Comparison of ENCODE assay signal across 7 cellular contexts in the genomic region with DNA sequence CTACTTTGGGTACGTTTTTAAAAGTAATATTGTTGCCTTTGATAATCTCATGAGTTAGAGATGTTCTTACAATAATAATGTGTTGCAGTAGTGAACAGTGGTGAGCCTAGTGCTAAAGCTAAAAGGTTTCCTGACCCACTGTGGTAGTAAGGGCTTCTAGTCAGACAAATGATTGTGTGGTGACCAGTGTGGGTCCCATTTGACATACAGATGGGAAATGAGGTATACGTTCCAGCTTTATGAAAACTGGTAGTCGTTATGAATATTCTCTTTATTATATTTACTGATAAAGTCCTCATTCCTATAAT. TPM values are rescaled to one million over a fixed set of nuclear protein-coding genes. Genes with fewer than 3 reads are reported as not detected.
DNase-seq lines count a peak whose midpoint lies in the region; ATAC-seq and TF ChIP-seq lines count a peak whose summit lies in the region.

No MANE protein-coding gene starts in this region.

- H2BK5ac ChIP-seq in H9 (ENCODE audit: insufficient read length, low read length): no peak overlapping the region

- H2BK12ac ChIP-seq in H9 (ENCODE audit: insufficient read length, low read depth, low read length): no peak overlapping the region

- H3K14ac ChIP-seq in H9 (ENCODE audit: insufficient read depth, low read length): no peak overlapping the region

- peak overlapping the region; percentile 93 for H3K27ac ChIP-seq in H9 (ENCODE audit: insufficient read length, low read depth, low read length)
- peak overlapping the region; percentile 100; the same call in 1 of the 2 replicates for H3K27ac ChIP-seq in PC-3 (ENCODE audit: low read length)
- peak overlapping the region; percentile 99 for H3K27ac ChIP-seq in psoas muscle

- H3K23me2 ChIP-seq in H9 (ENCODE audit: insufficient read length, low read depth, low read length, poor library complexity, severe bottlenecking): peaks cover 12% of the 10 kb centered on the region

- H2BK20ac ChIP-seq in H9 (ENCODE audit: low read depth, low read length, poor library complexity, severe bottlenecking): no peak overlapping the region

- no peaks in the 10 kb centered on the region for H3K9me3 Mint-ChIP-seq in H9
- H3K9me3 Mint-ChIP-seq in endothelial cell (ENCODE audit: unreplicated experiment): no peaks in the 10 kb centered on the region

- H3K27me3 Mint-ChIP-seq in H9 (ENCODE audit: low read depth): peaks cover 2% of the 10 kb centered on the region; the same call in 1 of the 2 replicates
- H3K27me3 Mint-ChIP-seq in endothelial cell (ENCODE audit: unreplicated experiment): peaks cover 19% of the 10 kb centered on the region

- CTCF ChIA-PET in PC-3 (lab: Charles Lee): no interaction called here

- no CpG with 5 or more reads among the region's 3 CpGs for WGBS in H9 (ENCODE audit: extremely low coverage, insufficient read length, low lambda C conversion rate)
- 35 to 39% (median 36%) methylated on average over 3 of the region's 3 CpGs for WGBS in psoas muscle, 3 donors

- H4K20me1 ChIP-seq in H9 (ENCODE audit: control insufficient read depth, insufficient read depth, insufficient read length) (no peaks in the 10 kb centered on the region), PC-3 (ENCODE audit: low read length) (no peaks in the 10 kb centered on the region)

- H3K56ac ChIP-seq in H9 (ENCODE audit: insufficient read length, low read depth, low read length): no peak overlapping the region

- DNase-seq in H9: no peak
- no peak for DNase-seq in PC-3
- no peak for DNase-seq in endothelial cell (ENCODE audit: low spot score)
- no peak for DNase-seq in psoas muscle
- no peak for DNase-seq in kidney glomerular epithelial cell (lab: John Stamatoyannopoulos, UW)
- DNase-seq in EL: no peak

- peak overlapping the region; percentile 93 for H3K9ac ChIP-seq in H9 (ENCODE audit: extremely low read depth, insufficient read length, low read length)
- H3K9ac ChIP-seq in PC-3 (ENCODE audit: low read length): peak overlapping the region; percentile 100

- peak overlapping the region; percentile 82 for H3K4me3 ChIP-seq in PC-3 (ENCODE audit: low read length)
- peak overlapping the region; percentile 80 for H3K4me3 ChIP-seq in psoas muscle

- H4K8ac ChIP-seq in H9 (replicated peaks; ENCODE audit: insufficient read length, low read depth, low read length): no peak overlapping the region

- intact Hi-C loops in PC-3 (cut with micrococcal nuclease): loop anchor here (5.0 to 10.0 kb wide), 4 partner anchors 207 to 850 kb away; a partner anchor contains a TSS
- intact Hi-C loops in psoas muscle (cut with DNase I): loop anchor here in 1 of 2 donors (5.0 kb wide), 2 partner anchors 60 to 770 kb away; no protein-coding TSS in a partner anchor

- no peak overlapping the region for H3K18ac ChIP-seq in H9 (ENCODE audit: insufficient read length, low read depth, low read length)

- H3K27ac Mint-ChIP-seq in H9: peak overlapping the region; percentile 3 to 100 (median 100); a peak in 2 of 7 replicates
- peak overlapping the region; percentile 100 for H3K27ac Mint-ChIP-seq in endothelial cell (ENCODE audit: unreplicated experiment)

- H3K4me2 ChIP-seq in H9 (ENCODE audit: insufficient read depth, insufficient read length, low read length): peak overlapping the region; percentile 93
- peak overlapping the region; percentile 88 for H3K4me2 ChIP-seq in PC-3 (ENCODE audit: low read length)

- H3K27me3 ChIP-seq in H9 (ENCODE audit: insufficient read depth, low read length) (no peaks in the 10 kb centered on the region), PC-3 (ENCODE audit: low read length) (no peaks in the 10 kb centered on the region), psoas muscle (ENCODE audit: insufficient read depth in 3 of 3, low read length in 2 of 3) (no peaks in the 10 kb centered on the region)

- H3T11ph ChIP-seq in H9 (ENCODE audit: low read length): no peak overlapping the region

- H3K9me3 ChIP-seq in H9 (ENCODE audit: control insufficient read depth, low read depth, low read length) (no peaks in the 10 kb centered on the region), PC-3 (ENCODE audit: low read length) (no peaks in the 10 kb centered on the region), psoas muscle (no peaks in the 10 kb centered on the region)

- no peaks in the 10 kb centered on the region for H3K9me2 ChIP-seq in PC-3 (replicated peaks; ENCODE audit: low read length)

- H4K91ac ChIP-seq in H9 (ENCODE audit: insufficient read length, low read depth, low read length): no peak overlapping the region

- H3K4ac ChIP-seq in H9 (ENCODE audit: low read depth, low read length): no peak overlapping the region

- TF ChIP-seq CTCF in H9 (conservative IDR thresholded peaks at IDR 0.05) (no peak), PC-3 (conservative IDR thresholded peaks at IDR 0.05; ENCODE audit: low read depth, low read length) (no peak), endothelial cell (IDR thresholded peaks at IDR 0.05; ENCODE audit: unreplicated experiment) (no peak), psoas muscle (IDR thresholded peaks at IDR 0.05) (no peak)

- H3F3A ChIP-seq in PC-3 (ENCODE audit: low read length, unreplicated experiment): no peaks in the 10 kb centered on the region

- BruUV-seq in PC-3 (replicated peaks; lab: Mats Ljungman, UMichigan): no TSS peak

- H3K4me1 Mint-ChIP-seq in H9 (peaks cover 35 to 40% of the 10 kb centered on the region in 2 experiments), endothelial cell (ENCODE audit: unreplicated experiment) (peaks cover 31% of the 10 kb centered on the region)

- H3K36me3 Mint-ChIP-seq in H9 (ENCODE audit: insufficient read depth in 1 of 3, low read depth in 3 of 3) (peaks cover 2 to 26% (median 11%) of the 10 kb centered on the region in 3 experiments; a peak in 6 of 7 replicates), endothelial cell (ENCODE audit: low read depth, unreplicated experiment) (peaks cover 11% of the 10 kb centered on the region)

- H3K36me3 ChIP-seq in PC-3 (ENCODE audit: low read depth, low read length) (no peaks in the 10 kb centered on the region), psoas muscle (ENCODE audit: insufficient read depth in 1 of 2, low read depth in 1 of 2) (peaks cover 0 to 6% of the 10 kb centered on the region in 2 donors)

- ATAC-seq in PC-3: no peak
- no peak for ATAC-seq in psoas muscle
- ATAC-seq in HG02885 (IDR thresholded peaks at IDR 0.05; ENCODE audit: poor library complexity, unreplicated experiment): no peak

- H3K79me2 ChIP-seq in H9 (ENCODE audit: insufficient read depth, low read length) (peaks cover 5% of the 10 kb centered on the region; the same call in 1 of the 2 replicates), PC-3 (ENCODE audit: low read length) (peaks cover 55% of the 10 kb centered on the region)

- no peaks in the 10 kb centered on the region for H3K79me1 ChIP-seq in H9 (ENCODE audit: insufficient read depth, low read depth, low read length, poor library complexity, severe bottlenecking)

- no peak overlapping the region for H2BK15ac ChIP-seq in H9 (ENCODE audit: low read depth, low read length)

- H2AK5ac ChIP-seq in H9 (ENCODE audit: insufficient read length, low read length): no peak overlapping the region

- peak overlapping the region; percentile 94 for H3K4me3 Mint-ChIP-seq in H9
- peak overlapping the region; percentile 33 for H3K4me3 Mint-ChIP-seq in endothelial cell (ENCODE audit: unreplicated experiment)

- no peak overlapping the region for H3K23ac ChIP-seq in H9 (ENCODE audit: insufficient read length, low read depth, low read length)

- POLR2A ChIA-PET in PC-3 (lab: Charles Lee; ENCODE audit: unreplicated experiment): interaction anchor here (0.5 kb wide), 1 partner anchor 516 kb away, joined by 3 read pairs; no protein-coding TSS in a partner anchor

- no peaks in the 10 kb centered on the region; the same call in 1 of the 2 replicates for H3K4me1 ChIP-seq in H9 (ENCODE audit: insufficient read depth, low read length)
- peaks cover 11% of the 10 kb centered on the region; the same call in 1 of the 2 replicates for H3K4me1 ChIP-seq in PC-3 (ENCODE audit: insufficient read depth, low read length)
- H3K4me1 ChIP-seq in psoas muscle: peaks cover 25% of the 10 kb centered on the region

- H2BK120ac ChIP-seq in H9 (ENCODE audit: low read depth, low read length, poor library complexity, severe bottlenecking): no peak overlapping the region

- H4K5ac ChIP-seq in H9 (ENCODE audit: insufficient read length, low read depth, low read length): no peak overlapping the region

- H2AFZ ChIP-seq in H9 (ENCODE audit: low read length) (no peak overlapping the region), PC-3 (ENCODE audit: low read length) (no peak overlapping the region)

RNA-seq across cellular contexts. Expression of a gene that starts 1.8 kb away (rescaled TPM):
- 9.3 and 9.9 TPM in 2 replicates for total RNA-seq in H9 (2021)
- 2.3 and 4.5 TPM in 2 replicates for total RNA-seq in PC-3 (2014; rRNA removed)
- total RNA-seq in endothelial cell (ENCODE audit: unreplicated experiment): 18.5 TPM
- total RNA-seq in psoas muscle: 1 to 10 TPM; 2.8 to 5.7 (median 5.3) TPM
- polyA plus RNA-seq in psoas muscle: 1 to 10 TPM in 1 of 3 donors, under 1 TPM in 2; 0.38 to 1.3 (median 0.84) TPM
